ENCODE assay signal across 10 cellular contexts in the genomic region with DNA sequence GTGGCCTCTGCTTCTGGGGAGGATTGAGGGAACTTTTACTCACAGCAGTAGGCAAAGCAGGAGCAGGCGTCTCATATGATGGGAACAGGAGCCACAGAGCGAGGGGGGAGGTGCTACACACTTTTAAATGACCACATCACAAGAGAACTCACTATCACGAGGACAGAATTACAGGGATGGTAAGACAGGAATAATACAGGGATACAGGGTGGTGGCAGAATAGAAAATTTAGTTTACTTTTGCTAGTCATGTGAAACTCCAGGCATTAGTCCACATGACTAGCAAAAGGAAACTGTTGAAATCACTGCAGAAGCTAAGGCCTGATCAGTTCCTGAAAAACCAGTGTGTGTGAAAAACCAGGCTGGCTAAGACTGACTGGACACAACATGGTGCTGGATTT.
"Had no signal": no experiment of that assay in that cellular context is flagged by ENCODE, and none has a peak within 500 bp of the region (broad histone marks: within the 10 kb centered on the region; RNA-seq: fewer than 3 reads in every experiment).

No MANE protein-coding gene starts in this region.

- ATAC-seq: HCT116, HepG2, K562 had no signal

- H3K27ac ChIP-seq: GM23248, HL-60 had no signal

- H2AFZ ChIP-seq: GM23248 had no signal

- H3K4me3 ChIP-seq: GM23248, HAP-1, K562 had no signal

- H3K36me3 ChIP-seq: HAP-1 had no signal

- H3K9ac ChIP-seq: GM23248 had no signal

- H3K4me1 ChIP-seq: HAP-1 had no signal

- H3K9me3 ChIP-seq: HAP-1 had no signal

- DNase-seq: GM23248, GOT3, H7, HFFc6, KG1 had no signal
